ENCODE assay signal across 1 cellular context in genomic region chr16:69467531-69468204, GRCh38.
A peak's percentile ranks its signal among the peaks of the same experiment; 100 is the strongest.
TF ChIP-seq lines count a peak whose summit lies in the region.

No MANE protein-coding gene starts in this region.

TF ChIP-seq in WTC11, 78 proteins besides CTCF, POLR2A, EP300 and RAD21:
- TF ChIP-seq ZNF263 (CRISPR knock-in tag; IDR thresholded peaks at IDR 0.05; ENCODE audit: low read depth) = no peak
- TF ChIP-seq EMX1 (CRISPR knock-in tag; IDR thresholded peaks at IDR 0.05) = no peak
- TF ChIP-seq AFF4 (CRISPR knock-in tag; IDR thresholded peaks at IDR 0.05; ENCODE audit: borderline replicate concordance) = no peak
- no peak for TF ChIP-seq NR3C1 (CRISPR knock-in tag; conservative IDR thresholded peaks at IDR 0.05; ENCODE audit: low read depth)
- TF ChIP-seq GABPB1 (CRISPR knock-in tag; IDR thresholded peaks at IDR 0.05) = peak; percentile 74
- TF ChIP-seq, protein P1, sequence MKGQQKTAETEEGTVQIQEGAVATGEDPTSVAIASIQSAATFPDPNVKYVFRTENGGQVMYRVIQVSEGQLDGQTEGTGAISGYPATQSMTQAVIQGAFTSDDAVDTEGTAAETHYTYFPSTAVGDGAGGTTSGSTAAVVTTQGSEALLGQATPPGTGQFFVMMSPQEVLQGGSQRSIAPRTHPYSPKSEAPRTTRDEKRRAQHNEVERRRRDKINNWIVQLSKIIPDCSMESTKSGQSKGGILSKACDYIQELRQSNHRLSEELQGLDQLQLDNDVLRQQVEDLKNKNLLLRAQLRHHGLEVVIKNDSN (CRISPR knock-in tag; IDR thresholded peaks at IDR 0.05) = no peak
